ENCODE assay signal across 25 cellular contexts in the genomic region with DNA sequence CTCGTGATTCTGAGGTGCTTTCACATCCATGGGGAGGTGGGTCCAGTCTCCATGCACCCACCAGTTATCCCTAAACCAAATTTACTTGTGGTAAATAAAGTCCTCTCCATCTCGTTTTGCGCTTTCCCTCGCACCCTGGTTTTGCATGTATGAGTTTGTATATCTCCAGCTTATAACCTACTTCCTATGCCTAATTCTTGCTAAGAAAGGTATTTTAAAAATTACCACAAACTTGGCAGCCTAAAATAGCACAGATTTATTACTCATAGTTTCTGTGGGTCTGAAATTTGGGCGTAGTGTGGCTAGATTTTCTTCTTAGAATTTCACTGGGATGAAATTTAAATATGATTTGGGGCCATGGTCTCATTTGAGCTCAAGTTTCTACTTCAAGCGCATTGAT.
"Had no signal": no experiment of that assay in that cellular context is flagged by ENCODE, and none has a peak within 500 bp of the region (broad histone marks: within the 10 kb centered on the region; RNA-seq: fewer than 3 reads in every experiment).

No MANE protein-coding gene starts in this region.

- DNase-seq: dermis blood vessel endothelial cell; effector memory CD4-positive, alpha-beta T cell; gastrocnemius medialis; head of caudate nucleus; mesenchymal stem cell; mucosa of descending colon; naive B cell; right lobe of liver; stimulated activated CD4-positive, alpha-beta T cell treated with anti-CD3 and anti-CD28 coated beads, Interleukin-12 subunit alpha, Interleukin-12 subunit beta, amount 100 ng/mL, for 4 hours; stimulated activated CD4-positive, alpha-beta T cell treated with anti-CD3 and anti-CD28 coated beads, Interleukin-1b, Interleukin-23, amount 100 ng/mL, for 48 hours; stimulated activated CD4-positive, alpha-beta T cell treated with anti-CD3 and anti-CD28 coated beads, Interleukin-4, amount 100 ng/mL, for 1 hour; stimulated activated CD8-positive, alpha-beta memory T cell treated with anti-CD3 and anti-CD28 coated beads, Interleukin-4, amount 100 ng/mL, for 48 hours; stimulated activated naive CD4-positive, alpha-beta T cell treated with Interleukin-2 at 50 U/mL for 16 hours; substantia nigra; testis; tibial artery had no signal

- H3K4me2 ChIP-seq: smooth muscle cell had no signal

- H3K36me3 ChIP-seq: esophagus muscularis mucosa, gastrocnemius medialis, neutrophil, right lobe of liver, tibial artery had no signal

- H2AFZ ChIP-seq: parathyroid adenoma had no signal

- H3K79me2 ChIP-seq: parathyroid adenoma had no signal

- FAIRE-seq: endothelial cell of umbilical vein, keratinocyte had no signal

- ATAC-seq: gastrocnemius medialis; mucosa of descending colon; natural killer cell treated with Interleukin-12 subunit alpha and Interleukin-12 subunit beta and Interleukin-15 and Interleukin-18, amount 100 ng/mL, for 72 hours; right lobe of liver had no signal

- H3K4me3 ChIP-seq: coronary artery, esophagus muscularis mucosa, gastrocnemius medialis, lung, mucosa of descending colon, right lobe of liver, smooth muscle cell, testis, tibial artery had no signal

- H3K9ac ChIP-seq: parathyroid adenoma had no signal

- H3K9me3 ChIP-seq: mucosa of descending colon, neutrophil, right lobe of liver, testis, tibial artery had no signal

- H3K27ac ChIP-seq: coronary artery, esophagus muscularis mucosa, gastrocnemius medialis, neutrophil, parathyroid adenoma, right lobe of liver, testis, tibial artery had no signal

- H3K4me1 ChIP-seq: esophagus muscularis mucosa, gastrocnemius medialis, parathyroid adenoma, right lobe of liver, testis, tibial artery had no signal

- H3K27me3 ChIP-seq: esophagus muscularis mucosa, gastrocnemius medialis, neutrophil, right lobe of liver, testis, tibial artery had no signal
